Comparison of ENCODE assay signal across 38 cellular contexts in genomic region chr19:21046489-21046888, GRCh38.
"Had no signal": no experiment of that assay in that cellular context is flagged by ENCODE, and none has a peak within 500 bp of the region (broad histone marks: within the 10 kb centered on the region; RNA-seq: fewer than 3 reads in every experiment).

No MANE protein-coding gene starts in this region.

- FAIRE-seq: bronchial epithelial cell, TTC549 had no signal

- ATAC-seq: activated CD8-positive, alpha-beta T cell treated with anti-CD3 and anti-CD28 coated beads for 36 hours; activated naive CD4-positive, alpha-beta T cell treated with anti-CD3 and anti-CD28 coated beads, Interleukin-2, amount 50 U/mL, for 72 hours; activated T-cell treated with anti-CD3 and anti-CD28 coated beads, Interleukin-2, amount 50 U/mL, for 4 hours; activated T-cell treated with anti-CD3 and anti-CD28 coated beads, Interleukin-2, amount 50 U/mL, for 72 hours; activated T-helper 17 cell treated with anti-CD3 and anti-CD28 coated beads, Interleukin-2, amount 50 U/mL, for 72 hours had no signal

- H3K36me3 ChIP-seq: adrenal gland, cardiac muscle cell, colonic mucosa had no signal

- H3K4me1 ChIP-seq: adrenal gland, colonic mucosa had no signal

- H3K9me3 ChIP-seq: colonic mucosa had no signal

- H3K4me1 Mint-ChIP-seq: brain had no signal

- H3K27ac Mint-ChIP-seq: activated B cell treated with CpG ODN at 0.5 μM for 24 hours; activated CD4-positive, alpha-beta memory T cell treated with anti-CD3 and anti-CD28 coated beads for 36 hours; activated CD4-positive, alpha-beta T cell treated with anti-CD3 and anti-CD28 coated beads, Interleukin-2, amount 10 ng/mL, durations not matched to agents 24 days and 14 days; activated CD8-positive, alpha-beta T cell treated with anti-CD3 and anti-CD28 coated beads for 36 hours; activated naive CD4-positive, alpha-beta T cell treated with anti-CD3 and anti-CD28 coated beads for 36 hours; activated naive CD8-positive, alpha-beta T cell treated with anti-CD3 and anti-CD28 coated beads, Interleukin-2, amount 10 ng/mL, durations not matched to agents 7 days and 5 days; activated T-helper 1 cell treated with anti-CD3 and anti-CD28 coated beads, Interleukin-12 subunit alpha, Interleukin-12 subunit beta, Interleukin-2, Interleukin-4 antibody, amounts not matched to agents 30 ng/mL and 10 ng/mL and 1 ng/mL, durations not matched to agents 14 hours and 24 hours and 36 hours; activated T-helper 17 cell treated with anti-CD3 and anti-CD28 coated beads, Interleukin-2, amount 50 U/mL, for 72 hours; brain; T-helper 1 cell treated with Interleukin-12 subunit alpha and Interleukin-12 subunit beta and Interleukin-4 antibody, amounts not matched to agents 30 μg/mL and 1 μg/mL, for 36 hours; T-helper 2 cell treated with Interferon-gamma antibody and Interleukin-4, amounts not matched to agents 5 μg/mL and 100 μg/mL, for 36 hours had no signal

- H3K4me3 Mint-ChIP-seq: activated B cell treated with CpG ODN at 0.5 μM for 24 hours; activated CD4-positive, alpha-beta memory T cell treated with anti-CD3 and anti-CD28 coated beads for 36 hours; activated CD4-positive, alpha-beta T cell treated with anti-CD3 and anti-CD28 coated beads, Interleukin-2, amount 10 ng/mL, durations not matched to agents 24 days and 14 days; activated CD8-positive, alpha-beta T cell treated with anti-CD3 and anti-CD28 coated beads for 36 hours; activated naive CD4-positive, alpha-beta T cell treated with anti-CD3 and anti-CD28 coated beads for 36 hours; activated naive CD8-positive, alpha-beta T cell treated with anti-CD3 and anti-CD28 coated beads, Interleukin-2, amount 10 ng/mL, durations not matched to agents 7 days and 5 days; activated T-cell treated with anti-CD3 and anti-CD28 coated beads, Interleukin-2, amount 50 U/mL, for 4 hours; activated T-cell treated with anti-CD3 and anti-CD28 coated beads, Interleukin-2, amount 50 U/mL, for 72 hours; activated T-helper 1 cell treated with anti-CD3 and anti-CD28 coated beads, Interleukin-12 subunit alpha, Interleukin-12 subunit beta, Interleukin-2, Interleukin-4 antibody, amounts not matched to agents 30 ng/mL and 10 ng/mL and 1 ng/mL, durations not matched to agents 14 hours and 24 hours and 36 hours; activated T-helper 17 cell treated with anti-CD3 and anti-CD28 coated beads, Interleukin-2, amount 50 U/mL, for 72 hours; brain; central memory CD8-positive, alpha-beta T cell; T-helper 1 cell treated with Interleukin-12 subunit alpha and Interleukin-12 subunit beta and Interleukin-4 antibody, amounts not matched to agents 30 μg/mL and 1 μg/mL, for 36 hours; T-helper 2 cell treated with Interferon-gamma antibody and Interleukin-4, amounts not matched to agents 5 μg/mL and 100 μg/mL, for 36 hours had no signal

- H3K4me3 ChIP-seq: adrenal gland, cardiac muscle cell, colonic mucosa had no signal

- H3K27ac ChIP-seq: adrenal gland, cardiac muscle cell, colonic mucosa, VCaP had no signal

- H3K27me3 ChIP-seq: adrenal gland, cardiac muscle cell, colonic mucosa had no signal

- DNase-seq: activated B cell treated with CpG ODN at 0.5 μM for 24 hours; activated CD4-positive, alpha-beta memory T cell treated with anti-CD3 and anti-CD28 coated beads for 36 hours; activated CD4-positive, alpha-beta T cell treated with anti-CD3 and anti-CD28 coated beads for 4 hours; activated CD4-positive, alpha-beta T cell treated with anti-CD3 and anti-CD28 coated beads, Interleukin-2, amount 10 ng/mL, durations not matched to agents 24 days and 14 days; activated CD4-positive, alpha-beta T cell treated with anti-CD3 and anti-CD28 coated beads, Interleukin-2, amount 50 U/mL, for 1 hour; activated CD4-positive, alpha-beta T cell treated with anti-CD3 and anti-CD28 coated beads, Interleukin-2, amount 50 U/mL, for 4 hours; activated CD4-positive, CD25-positive, alpha-beta regulatory T cell treated with anti-CD3 and anti-CD28 coated beads, Interleukin-2, amount 50 U/mL, for 72 hours; activated CD8-positive, alpha-beta memory T cell treated with anti-CD3 and anti-CD28 coated beads, Interleukin-2, amount 50 U/mL, for 4 hours; activated CD8-positive, alpha-beta T cell treated with anti-CD3 and anti-CD28 coated beads for 36 hours; activated effector memory CD4-positive, alpha-beta T cell treated with anti-CD3 and anti-CD28 coated beads, Interleukin-2, amount 50 U/mL, for 16 hours; activated gamma-delta T cell treated with Interleukin-2 at 50 U/mL for 16 hours; activated naive CD4-positive, alpha-beta T cell; activated naive CD4-positive, alpha-beta T cell treated with anti-CD3 and anti-CD28 coated beads for 36 hours; activated naive CD4-positive, alpha-beta T cell treated with anti-CD3 and anti-CD28 coated beads, Interleukin-2, amount 50 U/mL, for 16 hours; activated naive CD8-positive, alpha-beta T cell treated with anti-CD3 and anti-CD28 coated beads, Interleukin-2, amount 10 ng/mL, durations not matched to agents 7 days and 5 days; activated T-cell treated with anti-CD3 and anti-CD28 coated beads for 4 hours; activated T-cell treated with anti-CD3 and anti-CD28 coated beads, Interleukin-2, amount 50 U/mL, for 1 hour; activated T-cell treated with anti-CD3 and anti-CD28 coated beads, Interleukin-2, amount 50 U/mL, for 4 hours; activated T-cell treated with anti-CD3 and anti-CD28 coated beads, Interleukin-2, amount 50 U/mL, for 72 hours; adrenal gland; amniotic stem cell; aorta; caudate nucleus; cerebellar nuclear complex; colonic mucosa; T-helper 2 cell; T-helper 9 cell had no signal

- H3K27me3 Mint-ChIP-seq: activated B cell treated with CpG ODN at 0.5 μM for 24 hours; activated CD4-positive, alpha-beta memory T cell treated with anti-CD3 and anti-CD28 coated beads for 36 hours; activated CD4-positive, alpha-beta T cell treated with anti-CD3 and anti-CD28 coated beads, Interleukin-2, amount 10 ng/mL, durations not matched to agents 24 days and 14 days; activated CD8-positive, alpha-beta T cell treated with anti-CD3 and anti-CD28 coated beads for 36 hours; activated naive CD8-positive, alpha-beta T cell treated with anti-CD3 and anti-CD28 coated beads, Interleukin-2, amount 10 ng/mL, durations not matched to agents 7 days and 5 days; activated T-helper 17 cell treated with anti-CD3 and anti-CD28 coated beads, Interleukin-2, amount 50 U/mL, for 72 hours; central memory CD8-positive, alpha-beta T cell had no signal
